ENCODE assay signal across 11 cellular contexts in genomic region chr2:177241771-177242135, GRCh38. TPM values are rescaled to one million over a fixed set of nuclear protein-coding genes. Genes with fewer than 3 reads are reported as not detected.
DNase-seq lines count a peak whose midpoint lies in the region; ATAC-seq, FAIRE-seq and TF ChIP-seq lines count a peak whose summit lies in the region.
"Had no signal": no experiment of that assay in that cellular context is flagged by ENCODE, and none has a peak within 500 bp of the region (broad histone marks: within the 10 kb centered on the region; RNA-seq: fewer than 3 reads in every experiment).

No MANE protein-coding gene starts in this region.

- SMC1A ChIA-PET in GM12878 (lab: Charles Lee; ENCODE audit: uncharacterized antibody, unreplicated experiment): interaction anchor here (0.8 to 3.3 kb wide), 3 partner anchors 10 to 40 kb away, joined by 3 to 23 read pairs (median 12); no protein-coding TSS in a partner anchor

- WGBS in GM12878 (ENCODE audit: insufficient coverage, insufficient replicate concordance, low lambda C conversion rate, missing lambda C conversion rate): 96% methylated on average over 1 of the region's 1 CpG
- WGBS in transverse colon (ENCODE audit: low coverage in 1 of 2), 2 donors: 56 to 67% methylated on average over 1 of the region's 1 CpG

- TF ChIP-seq CTCF in GM12878 (IDR thresholded peaks at IDR 0.05 in 2 of 3, conservative IDR thresholded peaks at IDR 0.05 in 1 of 3; ENCODE audit: control insufficient read depth in 2 of 3, extremely low read depth in 1 of 3, insufficient read depth in 1 of 3, low read depth in 3 of 3, low read length in 3 of 3): no peak
- no peak for TF ChIP-seq CTCF in lower lobe of right lung (IDR thresholded peaks at IDR 0.05)
- TF ChIP-seq CTCF in transverse colon (IDR thresholded peaks at IDR 0.05): no peak

- no peaks in the 10 kb centered on the region for H3K27me3 ChIP-seq in GM12878 (replicated peaks in 1 of 2; ENCODE audit: control insufficient read depth in 2 of 2, insufficient read depth in 2 of 2, low read length in 1 of 2)
- no peaks in the 10 kb centered on the region for H3K27me3 ChIP-seq in lower lobe of right lung (ENCODE audit: low read depth)
- no peaks in the 10 kb centered on the region for H3K27me3 ChIP-seq in transverse colon

- RAD21 ChIA-PET in GM12878 (lab: Charles Lee; ENCODE audit: unreplicated experiment): interaction anchor here (0.7 to 1.2 kb wide), 4 partner anchors 44 to 78 kb away, joined by 3 to 4 read pairs (median 4); no protein-coding TSS in a partner anchor

- H3K4me2 ChIP-seq in GM12878 (ENCODE audit: control insufficient read depth, insufficient read depth): peak overlapping the region; percentile 12; the same call in 1 of the 2 replicates

- H3K4me1 ChIP-seq in GM12878 (ENCODE audit: control insufficient read depth, insufficient read depth, low read length) (peaks cover 22% of the 10 kb centered on the region), lower lobe of right lung (peaks cover 98% of the 10 kb centered on the region), transverse colon (peaks cover 48 to 99% (median 83%) of the 10 kb centered on the region in 4 donors)

- intact Hi-C loops in GM12878 (cut with micrococcal nuclease; ENCODE audit: unreplicated experiment): loop anchor here (2.0 to 5.0 kb wide), 2 partner anchors 21 to 91 kb away; no protein-coding TSS in a partner anchor
- intact Hi-C loops in lower lobe of right lung (cut with DNase I): no loop called here
- intact Hi-C loops in transverse colon (cut with DNase I; ENCODE audit: low total_unique reads): no loop called here

- CTCF ChIA-PET in GM12878 (lab: Yijun Ruan, JAX): interaction anchor here (1.1 to 2.9 kb wide), 5 partner anchors 12 to 77 kb away, joined by 3 to 15 read pairs (median 5); no protein-coding TSS in a partner anchor

- peaks cover 1 to 12% of the 10 kb centered on the region in 2 donors for H3K36me3 Mint-ChIP-seq in activated T-cell treated with anti-CD3 and anti-CD28 coated beads, Interleukin-2, amount 50 U/mL, for 72 hours (ENCODE audit: insufficient read depth in 2 of 2)

- ATAC-seq in activated T-cell treated with anti-CD3 and anti-CD28 coated beads, Interleukin-2, amount 50 U/mL, for 72 hours (replicated peaks in 1 of 2): peak in 1 of 2 donors; percentile 21
- ATAC-seq in GM12878 (no peak), lower lobe of right lung (no peak), HG03139 (IDR thresholded peaks at IDR 0.05; ENCODE audit: unreplicated experiment) (no peak)

- no peaks in the 10 kb centered on the region for H3K9me3 Mint-ChIP-seq in activated T-cell treated with anti-CD3 and anti-CD28 coated beads, Interleukin-2, amount 50 U/mL, for 72 hours

- TF ChIP-seq RAD21 in GM12878 (IDR thresholded peaks at IDR 0.05; ENCODE audit: insufficient read depth, low read depth, low read length): no peak

- TF ChIP-seq EP300 in GM12878 (IDR thresholded peaks at IDR 0.05; ENCODE audit: borderline replicate concordance in 1 of 2, control insufficient read depth in 1 of 2, low read depth in 2 of 2, low read length in 2 of 2): no peak
- no peak for TF ChIP-seq EP300 in transverse colon (IDR thresholded peaks at IDR 0.05; ENCODE audit: low read depth)

- H3K4me3 ChIP-seq in GM12878: no peak overlapping the region
- no peak overlapping the region for H3K4me3 ChIP-seq in lower lobe of right lung
- peak overlapping the region in 1 of 4 donors; percentile 7 for H3K4me3 ChIP-seq in transverse colon

- peaks cover 80% of the 10 kb centered on the region for H3K79me2 ChIP-seq in GM12878 (ENCODE audit: control insufficient read depth, insufficient read depth, low read length)

- BruUV-seq in GM12878 (replicated peaks; lab: Mats Ljungman, UMichigan): no TSS peak

- H3K27ac ChIP-seq in GM12878 (ENCODE audit: control insufficient read depth, insufficient read depth): peak overlapping the region; percentile 21; the same call in 1 of the 2 replicates
- H3K27ac ChIP-seq in lower lobe of right lung: peak overlapping the region; percentile 78
- peak overlapping the region; percentile 84 to 89 (median 86) for H3K27ac ChIP-seq in transverse colon

- H3K9ac ChIP-seq in GM12878 (ENCODE audit: control insufficient read depth, insufficient read depth, low read length): no peak overlapping the region

- no peak for TF ChIP-seq POLR2A in GM12878 (IDR thresholded peaks at IDR 0.05; ENCODE audit: low read depth, low read length)
- no peak for TF ChIP-seq POLR2A in transverse colon (IDR thresholded peaks at IDR 0.05)

- peak overlapping the region; percentile 59 to 63 for H3K4me3 Mint-ChIP-seq in activated T-cell treated with anti-CD3 and anti-CD28 coated beads, Interleukin-2, amount 50 U/mL, for 72 hours

- H2AFZ ChIP-seq in GM12878 (ENCODE audit: control insufficient read depth, low read depth, low read length): no peak overlapping the region

- H3K27me3 Mint-ChIP-seq in activated T-cell treated with anti-CD3 and anti-CD28 coated beads, Interleukin-2, amount 50 U/mL, for 72 hours (ENCODE audit: low read depth): no peaks in the 10 kb centered on the region

- H3K9me3 ChIP-seq in GM12878 (replicated peaks; ENCODE audit: control insufficient read depth, insufficient read depth, low read length) (no peaks in the 10 kb centered on the region), lower lobe of right lung (no peaks in the 10 kb centered on the region), transverse colon (no peaks in the 10 kb centered on the region)

- H3K4me1 Mint-ChIP-seq in activated T-cell treated with anti-CD3 and anti-CD28 coated beads, Interleukin-2, amount 50 U/mL, for 72 hours (ENCODE audit: low read depth): peaks cover 90% of the 10 kb centered on the region

- peak overlapping the region; percentile 66 for H3K27ac Mint-ChIP-seq in activated T-cell treated with anti-CD3 and anti-CD28 coated beads, Interleukin-2, amount 50 U/mL, for 72 hours

- DNase-seq in activated T-cell treated with anti-CD3 and anti-CD28 coated beads, Interleukin-2, amount 50 U/mL, for 72 hours: no peak
- DNase-seq in activated T-cell treated with anti-CD3 and anti-CD28 coated beads, Interleukin-2, amount 50 U/mL, for 1 hour: no peak
- no peak for DNase-seq in GM12878 (ENCODE audit: low read depth, low spot score)
- no peak for DNase-seq in lower lobe of right lung
- DNase-seq in transverse colon: no peak
- DNase-seq in KG1 (lab: John Stamatoyannopoulos, UW): no peak
- DNase-seq in medulla oblongata (ENCODE audit: extremely low spot score): no peak
- DNase-seq: NCI-H82; stimulated activated CD4-positive, alpha-beta T cell treated with anti-CD3 and anti-CD28 coated beads, Interleukin-2, amount 100 ng/mL, for 24 hours had no signal

- H4K20me1 ChIP-seq in GM12878 (ENCODE audit: control insufficient read depth, insufficient read depth): peaks cover 2% of the 10 kb centered on the region; the same call in 1 of the 2 replicates

- H3K36me3 ChIP-seq in GM12878 (ENCODE audit: control insufficient read depth in 2 of 2, insufficient read depth in 2 of 2, low read length in 1 of 2) (peaks cover 0 to 6% of the 10 kb centered on the region in 2 experiments; a peak in 3 of 4 replicates), lower lobe of right lung (no peaks in the 10 kb centered on the region), transverse colon (no peaks in the 10 kb centered on the region)

- no peak for FAIRE-seq in GM12878 (lab: Jason Lieb, UNC)
- FAIRE-seq: bronchial epithelial cell had no signal

- POLR2A ChIA-PET in GM12878 (lab: Charles Lee): interaction anchor here (0.9 to 4.4 kb wide), 2 partner anchors 19 to 23 kb away, joined by 3 to 29 read pairs; partner anchors contain the start of gene NFE2L2

- in situ Hi-C loops in GM12878 (cut with MboI) (no loop called here), transverse colon (cut with MboI; ENCODE audit: low pct_ligation_motif_present in 1 of 4, low pct_unique_long_range_greater_than_20kb in 1 of 4, low sequenced_read_pairs in 3 of 4) (no loop called here)

RNA-seq across cellular contexts. Expression of gene NFE2L2, which starts 22.8 kb away (rescaled TPM):
- total RNA-seq in activated T-cell treated with anti-CD3 and anti-CD28 coated beads, Interleukin-2, amount 50 U/mL, for 72 hours: 10 to 100 TPM; 74.6 to 81.4 TPM
- 84.1 and 88.2 TPM in 2 replicates for total RNA-seq in GM12878 (2013; cell fraction: nucleolus; rRNA removed)
- total RNA-seq in GM12878 (2014; rRNA removed): 24.7 and 25.6 TPM in 2 replicates
- 37.9 and 40.8 TPM in 2 replicates for total RNA-seq in GM12878 (2014; rRNA removed; fragmentation: Illumina TruSeq; extraction: Trizol)
- total RNA-seq in GM12878 (2021): 33.3 and 34.6 TPM in 2 replicates
- polyA plus RNA-seq in GM12878 (2011; ENCODE audit: low read depth): 16.9 TPM
- polyA plus RNA-seq in GM12878 (2011; rRNA removed): 69.8 and 74.4 TPM in 2 replicates
- 42.8 and 43.2 TPM in 2 replicates for polyA plus RNA-seq in GM12878 (2011; cell fraction: cytosol; rRNA removed)
- polyA plus RNA-seq in GM12878 (2011; cell fraction: nucleus; rRNA removed): 42.6 and 56.3 TPM in 2 replicates
- polyA plus RNA-seq in GM12878 (2012): 19.1 and 28.9 TPM in 2 replicates
- 53.8 and 62.5 TPM in 2 replicates for polyA plus RNA-seq in GM12878 (2014; fragmentation: Illumina TruSeq; extraction: Trizol)
- 10 to 100 TPM; 18.4 to 26.6 TPM for polyA plus RNA-seq in GM12878 (2014; fragmentation: Nextera tagmentation; extraction: Ambion mirVana)
- 23.2 and 28.7 TPM in 2 replicates for polyA plus RNA-seq in GM12878 (2014; rRNA removed)
- polyA plus RNA-seq in GM12878 (2016; fragmentation: Nextera tagmentation; extraction: Ambion mirVana): 10 to 100 TPM; 41.1 to 43.9 TPM
- polyA minus RNA-seq in GM12878 (2011; rRNA and poly(A)+ RNA removed): 60.6 and 80.9 TPM in 2 replicates
- 21.4 and 27.0 TPM in 2 replicates for polyA minus RNA-seq in GM12878 (2011; cell fraction: cytosol; rRNA and poly(A)+ RNA removed)
- polyA minus RNA-seq in GM12878 (2011; cell fraction: nucleus; rRNA and poly(A)+ RNA removed): 28.7 and 37.0 TPM in 2 replicates
- total RNA-seq in lower lobe of right lung: 105 TPM
- total RNA-seq in transverse colon: 100 to 1,000 TPM in 1 of 4 donors, 10 to 100 TPM in 3; 41.6 to 105 (median 65.2) TPM

RNA-seq across cellular contexts. Expression of gene HNRNPA3, which starts 29.2 kb away (rescaled TPM):
- total RNA-seq in activated T-cell treated with anti-CD3 and anti-CD28 coated beads, Interleukin-2, amount 50 U/mL, for 72 hours: 100 to 1,000 TPM; 140 to 148 TPM
- 156 and 159 TPM in 2 replicates for total RNA-seq in GM12878 (2013; cell fraction: nucleolus; rRNA removed)
- 38.3 and 40.4 TPM in 2 replicates for total RNA-seq in GM12878 (2014; rRNA removed)
- 64.5 and 69.7 TPM in 2 replicates for total RNA-seq in GM12878 (2014; rRNA removed; fragmentation: Illumina TruSeq; extraction: Trizol)
- total RNA-seq in GM12878 (2021): 267 and 271 TPM in 2 replicates
- 136 TPM for polyA plus RNA-seq in GM12878 (2011; ENCODE audit: low read depth)
- 191 and 282 TPM in 2 replicates for polyA plus RNA-seq in GM12878 (2011; rRNA removed)
- polyA plus RNA-seq in GM12878 (2011; cell fraction: cytosol; rRNA removed): 65.8 TPM in 2 replicates
- polyA plus RNA-seq in GM12878 (2011; cell fraction: nucleus; rRNA removed): 99.4 and 152 TPM in 2 replicates
- polyA plus RNA-seq in GM12878 (2012): 279 and 381 TPM in 2 replicates
- polyA plus RNA-seq in GM12878 (2014; fragmentation: Illumina TruSeq; extraction: Trizol): 343 and 435 TPM in 2 replicates
- 100 to 1,000 TPM; 221 to 285 TPM for polyA plus RNA-seq in GM12878 (2014; fragmentation: Nextera tagmentation; extraction: Ambion mirVana)
- 293 and 302 TPM in 2 replicates for polyA plus RNA-seq in GM12878 (2014; rRNA removed)
- polyA plus RNA-seq in GM12878 (2016; fragmentation: Nextera tagmentation; extraction: Ambion mirVana): 100 to 1,000 TPM; 135 to 141 TPM
- polyA minus RNA-seq in GM12878 (2011; rRNA and poly(A)+ RNA removed): 25.9 and 39.1 TPM in 2 replicates
- 29.8 and 31.5 TPM in 2 replicates for polyA minus RNA-seq in GM12878 (2011; cell fraction: cytosol; rRNA and poly(A)+ RNA removed)
- polyA minus RNA-seq in GM12878 (2011; cell fraction: nucleus; rRNA and poly(A)+ RNA removed): 37.6 and 51.6 TPM in 2 replicates
- total RNA-seq in lower lobe of right lung: 132 TPM
- 10 to 100 TPM; 40.6 to 83.2 (median 57.4) TPM for total RNA-seq in transverse colon

Comparison
In these comparisons a context has a peak if more than half of its experiments do, and no peak if none do; other contexts are left out.
1. H3K27ac ChIP-seq: peak in every context shown above with its lines; median percentile 86 in transverse colon; 78 in lower lobe of right lung; 21 in GM12878.